8 cellular contexts compared by ENCODE assay signal in the genomic region with DNA sequence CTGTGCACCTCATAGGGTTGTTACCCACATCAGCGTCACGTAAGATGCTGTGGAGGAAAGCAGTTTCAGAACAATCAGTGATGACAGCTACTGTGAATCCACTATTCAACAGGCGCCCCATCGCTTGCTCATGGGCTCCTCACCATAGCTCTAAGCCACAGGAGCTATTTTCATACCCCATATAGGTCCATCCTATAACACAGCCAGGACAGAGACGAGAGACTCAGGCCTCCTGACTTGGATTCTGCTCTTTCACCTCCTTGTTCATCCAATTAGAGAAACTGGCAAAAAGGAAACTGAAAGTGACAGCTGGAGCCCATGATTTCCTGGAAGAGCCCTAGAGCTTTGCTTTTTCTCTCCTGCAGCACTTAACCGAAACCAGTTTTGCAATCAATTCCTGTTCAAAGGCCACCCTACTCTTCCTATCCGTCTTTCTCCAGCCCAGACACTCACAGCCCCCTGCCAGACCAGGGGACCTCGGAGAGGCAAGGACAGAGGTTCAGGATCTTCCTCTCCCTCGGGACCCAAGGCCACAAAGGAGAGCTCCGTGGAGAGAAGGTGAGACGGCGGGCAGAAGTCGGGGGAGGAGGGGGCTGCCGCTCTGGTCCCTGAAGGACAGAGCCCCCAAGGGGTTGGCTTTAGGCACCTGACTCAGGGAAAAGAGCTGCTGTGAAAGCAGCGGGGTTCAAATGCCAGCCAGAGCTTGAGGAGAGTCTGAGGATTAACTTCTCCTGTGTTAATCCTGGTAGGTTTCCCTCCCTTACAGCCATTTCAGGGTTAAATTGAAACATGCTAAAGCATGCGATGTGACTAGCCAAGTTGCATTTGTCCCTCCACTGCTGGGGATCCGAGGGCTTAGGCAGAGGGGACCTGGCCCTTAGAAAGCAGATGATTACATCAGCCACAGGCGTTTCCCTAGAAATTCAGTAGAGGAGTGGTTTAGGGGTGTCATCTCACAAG. TPM values are rescaled to one million over a fixed set of nuclear protein-coding genes. Genes with fewer than 3 reads are reported as not detected.
A peak's percentile ranks its signal among the peaks of the same experiment; 100 is the strongest.
DNase-seq lines count a peak whose midpoint lies in the region; ATAC-seq, FAIRE-seq and TF ChIP-seq lines count a peak whose summit lies in the region.

Gene APOL6 (plus strand): TSS at position 381 of the 960 bp plus-strand sequence. CDS start 7,980 bp downstream, outside the sequence.

- peaks cover 0 to 9% (median 4%) of the 10 kb centered on the region in 3 donors for H3K4me1 ChIP-seq in pancreas
- peaks cover 30 to 33% (median 32%) of the 10 kb centered on the region in 4 donors for H3K4me1 ChIP-seq in upper lobe of left lung

- DNase-seq in ELR (ENCODE audit: low read depth) (peak; percentile 81), RKO (ENCODE audit: low spot score) (peak; percentile 50), foreskin fibroblast (peak; percentile 50 to 78), pancreas (no peak), upper lobe of left lung (peak in 1 of 2 donors; percentile 57), middle frontal gyrus (ENCODE audit: extremely low spot score, low spot score) (no peak)
- DNase-seq in activated T-helper 9 cell treated with anti-CD3 and anti-CD28 coated beads, Interleukin-2, amount 50 U/mL, for 16 hours (ENCODE audit: low read depth), result peak; percentile 40

- H3K27me3 ChIP-seq in pancreas (no peaks in the 10 kb centered on the region), upper lobe of left lung (no peaks in the 10 kb centered on the region)

- peak within 1 kb of the TSS; percentile 36 to 92 (median 79) for H3K27ac ChIP-seq in pancreas
- peak within 1 kb of the TSS; percentile 92 to 98 (median 94) for H3K27ac ChIP-seq in upper lobe of left lung

- intact Hi-C loops in pancreas (cut with DNase I), result no loop called here

- ATAC-seq in HG02798 (IDR thresholded peaks at IDR 0.05; ENCODE audit: poor library complexity, unreplicated experiment) (peak; percentile 56), pancreas (peak; percentile 55 to 86 (median 82)), upper lobe of left lung (ENCODE audit: low FRiP score in 2 of 2) (peak; percentile 71 to 87)

- 21 to 24% methylated on average over 18 of the region's 18 CpGs for WGBS in pancreas, 2 donors
- WGBS in upper lobe of left lung, 2 donors, result 5 to 7% methylated on average over 18 of the region's 18 CpGs

- FAIRE-seq in pancreas (lab: Jason Lieb, UNC), result peak; percentile 75

- TF ChIP-seq POLR2A in upper lobe of left lung (IDR thresholded peaks at IDR 0.05), result peak in 2 of 4 donors; percentile 28 to 67

- no peak for TF ChIP-seq CTCF in foreskin fibroblast (IDR thresholded peaks at IDR 0.05; ENCODE audit: low read depth, low read length)
- TF ChIP-seq CTCF in pancreas (IDR thresholded peaks at IDR 0.05), result no peak
- no peak for TF ChIP-seq CTCF in upper lobe of left lung (IDR thresholded peaks at IDR 0.05)

- no peaks in the 10 kb centered on the region for H3K9me3 ChIP-seq in pancreas
- H3K9me3 ChIP-seq in upper lobe of left lung, result no peaks in the 10 kb centered on the region

- TF ChIP-seq EP300 in upper lobe of left lung (IDR thresholded peaks at IDR 0.05), result peak in 2 of 4 donors; percentile 21 to 77

- H3K4me3 ChIP-seq in foreskin fibroblast (ENCODE audit: low read depth in 1 of 2, low read length in 2 of 2) (peak within 1 kb of the TSS; percentile 66 to 67), pancreas (peak within 1 kb of the TSS; percentile 33 to 71 (median 46)), upper lobe of left lung (peak within 1 kb of the TSS; percentile 57 to 74 (median 62))

- no peaks in the 10 kb centered on the region for H3K36me3 ChIP-seq in pancreas
- H3K36me3 ChIP-seq in upper lobe of left lung, result peaks cover 0 to 3% (median 0%) of the 10 kb centered on the region in 4 donors

RNA-seq across cellular contexts. Expression of gene APOL6, which starts in this region (rescaled TPM):
- total RNA-seq in pancreas, result 10 to 100 TPM in 2 of 6 donors, 1 to 10 TPM in 4; 2.5 to 12.6 (median 4.3) TPM
- 1 to 10 TPM; 2.0 to 3.4 TPM for polyA plus RNA-seq in pancreas
- total RNA-seq in upper lobe of left lung, result 10 to 100 TPM; 27.6 to 54.4 (median 30.8) TPM

Comparison
In these comparisons a context has a peak if more than half of its experiments do, and no peak if none do; other contexts are left out.
1. DNase-seq: peak in ELR (single experiment), RKO (single experiment), activated T-helper 9 cell treated with anti-CD3 and anti-CD28 coated beads, Interleukin-2, amount 50 U/mL, for 16 hours (single experiment) and foreskin fibroblast (2 of 2); none in pancreas (0 of 6) and middle frontal gyrus (single experiment).
2. Peak in every context shown above with its lines, with median percentiles within 50 percentile points of each other: ATAC-seq and H3K4me3 ChIP-seq.